In genomic region chr22:50146440-50147228, GRCh38 we compare ENCODE assay signal across 9 cellular contexts. TPM values are rescaled to one million over a fixed set of nuclear protein-coding genes. Genes with fewer than 3 reads are reported as not detected.
DNase-seq lines count a peak whose midpoint lies in the region; ATAC-seq and TF ChIP-seq lines count a peak whose summit lies in the region.
"Had no signal": no experiment of that assay in that cellular context is flagged by ENCODE, and none has a peak within 500 bp of the region (broad histone marks: within the 10 kb centered on the region; RNA-seq: fewer than 3 reads in every experiment).

No MANE protein-coding gene starts in this region.

- no peaks in the 10 kb centered on the region for H3K36me3 Mint-ChIP-seq in activated naive CD8-positive, alpha-beta T cell treated with anti-CD3 and anti-CD28 coated beads for 36 hours
- no peaks in the 10 kb centered on the region for H3K36me3 Mint-ChIP-seq in activated CD4-positive, alpha-beta T cell treated with anti-CD3 and anti-CD28 coated beads, Interleukin-2, amount 10 ng/mL, durations not matched to agents 7 days and 5 days (ENCODE audit: low read depth)

- in situ Hi-C loops in SK-MEL-5 (cut with HindIII; ENCODE audit: low pct_unique_long_range_greater_than_20kb, low sequenced_read_pairs), result no loop called here

- CTCF ChIA-PET in activated CD4-positive, alpha-beta T cell treated with anti-CD3 and anti-CD28 coated beads, Interleukin-2, amount 10 ng/mL, durations not matched to agents 7 days and 5 days (lab: Charles Lee), result interaction anchor here (0.6 kb wide), 1 partner anchor 86 kb away, joined by 4 read pairs; no protein-coding TSS in a partner anchor

- H3K27ac Mint-ChIP-seq in activated naive CD8-positive, alpha-beta T cell treated with anti-CD3 and anti-CD28 coated beads for 36 hours, result no peak overlapping the region
- no peak overlapping the region for H3K27ac Mint-ChIP-seq in activated CD4-positive, alpha-beta T cell treated with anti-CD3 and anti-CD28 coated beads, Interleukin-2, amount 10 ng/mL, durations not matched to agents 7 days and 5 days

- POLR2A ChIA-PET in activated CD4-positive, alpha-beta T cell treated with anti-CD3 and anti-CD28 coated beads, Interleukin-2, amount 10 ng/mL, durations not matched to agents 7 days and 5 days (lab: Charles Lee), result no interaction called here

- H3K4me1 Mint-ChIP-seq in activated naive CD8-positive, alpha-beta T cell treated with anti-CD3 and anti-CD28 coated beads for 36 hours, result peaks cover 5% of the 10 kb centered on the region
- H3K4me1 Mint-ChIP-seq in activated CD4-positive, alpha-beta T cell treated with anti-CD3 and anti-CD28 coated beads, Interleukin-2, amount 10 ng/mL, durations not matched to agents 7 days and 5 days, result peaks cover 4% of the 10 kb centered on the region

- peak; percentile 8 for DNase-seq in DMS153 (lab: John Stamatoyannopoulos, UW)
- DNase-seq in DMS153 treated with DMSO at 0.1 percent for 48 hours (lab: John Stamatoyannopoulos, UW; ENCODE audit: unreplicated experiment), result no peak
- DNase-seq in SK-MEL-5 (ENCODE audit: low read depth, low spot score), result peak; percentile 83
- peak; percentile 80 for DNase-seq in fibroblast of the aortic adventitia (ENCODE audit: low read depth)
- DNase-seq in omental fat pad (ENCODE audit: low spot score), result no peak
- DNase-seq in activated naive CD8-positive, alpha-beta T cell treated with anti-CD3 and anti-CD28 coated beads for 36 hours, result no peak
- no peak for DNase-seq in activated CD4-positive, alpha-beta T cell treated with anti-CD3 and anti-CD28 coated beads, Interleukin-2, amount 10 ng/mL, durations not matched to agents 7 days and 5 days
- DNase-seq in stimulated activated CD4-positive, alpha-beta T cell treated with anti-CD3 and anti-CD28 coated beads, Interleukin-4, amount 100 ng/mL, for 24 hours, result no peak

- TF ChIP-seq CTCF in fibroblast of the aortic adventitia (IDR thresholded peaks at IDR 0.05; ENCODE audit: insufficient read depth, low read length), result peak; percentile 99
- no peak for TF ChIP-seq CTCF in omental fat pad (IDR thresholded peaks at IDR 0.05)

- H3K4me3 Mint-ChIP-seq in activated naive CD8-positive, alpha-beta T cell treated with anti-CD3 and anti-CD28 coated beads for 36 hours, result no peak overlapping the region
- H3K4me3 Mint-ChIP-seq in activated CD4-positive, alpha-beta T cell treated with anti-CD3 and anti-CD28 coated beads, Interleukin-2, amount 10 ng/mL, durations not matched to agents 7 days and 5 days, result no peak overlapping the region

- H3K9me3 Mint-ChIP-seq in activated naive CD8-positive, alpha-beta T cell treated with anti-CD3 and anti-CD28 coated beads for 36 hours, result no peaks in the 10 kb centered on the region
- no peaks in the 10 kb centered on the region for H3K9me3 Mint-ChIP-seq in activated CD4-positive, alpha-beta T cell treated with anti-CD3 and anti-CD28 coated beads, Interleukin-2, amount 10 ng/mL, durations not matched to agents 7 days and 5 days

- peak; percentile 32 for ATAC-seq in omental fat pad (ENCODE audit: low FRiP score)

- no peak overlapping the region for H3K4me3 ChIP-seq in fibroblast of the aortic adventitia (ENCODE audit: low read depth, low read length)

- H3K27me3 Mint-ChIP-seq in activated naive CD8-positive, alpha-beta T cell treated with anti-CD3 and anti-CD28 coated beads for 36 hours, result no peaks in the 10 kb centered on the region
- H3K27me3 Mint-ChIP-seq in activated CD4-positive, alpha-beta T cell treated with anti-CD3 and anti-CD28 coated beads, Interleukin-2, amount 10 ng/mL, durations not matched to agents 7 days and 5 days, result peaks cover 3% of the 10 kb centered on the region

RNA-seq across cellular contexts. Expression of gene PANX2, which starts 23.9 kb away (rescaled TPM):
- total RNA-seq in SK-MEL-5 (2014; rRNA removed; shearing (Covaris generic)), result 0.98 and 1.7 TPM in 2 replicates
- 13.4 and 18.3 TPM in 2 replicates for polyA plus RNA-seq in SK-MEL-5 (2015; cell fraction: cytosol; rRNA removed)
- polyA plus RNA-seq in SK-MEL-5 (2015; cell fraction: nucleus; rRNA removed), result 5.0 and 5.9 TPM in 2 replicates
- total RNA-seq in fibroblast of the aortic adventitia (ENCODE audit: low replicate concordance) (0.90 TPM in 2 replicates), omental fat pad (1 to 10 TPM; 1.3 to 1.8 (median 1.6) TPM)
- total RNA-seq in activated naive CD8-positive, alpha-beta T cell treated with anti-CD3 and anti-CD28 coated beads for 36 hours, result 1 to 10 TPM in 1 of 2 experiments, under 1 TPM in 1; 0.66 to 1.0 TPM
- under 1 TPM; 0.10 TPM for total RNA-seq in activated CD4-positive, alpha-beta T cell treated with anti-CD3 and anti-CD28 coated beads, Interleukin-2, amount 10 ng/mL, durations not matched to agents 7 days and 5 days

RNA-seq across cellular contexts. Expression of gene TRABD, which starts 39.1 kb away (rescaled TPM):
- 29.6 and 30.2 TPM in 2 replicates for total RNA-seq in SK-MEL-5 (2014; rRNA removed; shearing (Covaris generic))
- 78.1 and 85.4 TPM in 2 replicates for polyA plus RNA-seq in SK-MEL-5 (2015; cell fraction: cytosol; rRNA removed)
- polyA plus RNA-seq in SK-MEL-5 (2015; cell fraction: nucleus; rRNA removed), result 182 and 186 TPM in 2 replicates
- 15.5 and 16.8 TPM in 2 replicates for total RNA-seq in fibroblast of the aortic adventitia (ENCODE audit: low replicate concordance)
- total RNA-seq in omental fat pad, result 10 to 100 TPM; 18.3 to 43.1 (median 28.4) TPM
- 10 to 100 TPM; 77.8 to 79.4 TPM for total RNA-seq in activated naive CD8-positive, alpha-beta T cell treated with anti-CD3 and anti-CD28 coated beads for 36 hours
- 100 to 1,000 TPM; 112 to 138 TPM for total RNA-seq in activated CD4-positive, alpha-beta T cell treated with anti-CD3 and anti-CD28 coated beads, Interleukin-2, amount 10 ng/mL, durations not matched to agents 7 days and 5 days

RNA-seq across cellular contexts. Expression of gene SELENOO, which starts 54.2 kb away (rescaled TPM):
- total RNA-seq in SK-MEL-5 (2014; rRNA removed; shearing (Covaris generic)), result 43.2 and 43.8 TPM in 2 replicates
- 49.6 and 54.8 TPM in 2 replicates for polyA plus RNA-seq in SK-MEL-5 (2015; cell fraction: cytosol; rRNA removed)
- 213 and 233 TPM in 2 replicates for polyA plus RNA-seq in SK-MEL-5 (2015; cell fraction: nucleus; rRNA removed)
- total RNA-seq in fibroblast of the aortic adventitia (ENCODE audit: low replicate concordance), result 15.5 and 17.3 TPM in 2 replicates
- total RNA-seq in omental fat pad, result 10 to 100 TPM; 21.2 to 38.3 (median 31.9) TPM
- 10 to 100 TPM; 20.0 to 20.9 TPM for total RNA-seq in activated naive CD8-positive, alpha-beta T cell treated with anti-CD3 and anti-CD28 coated beads for 36 hours
- 10 to 100 TPM; 17.4 to 25.5 TPM for total RNA-seq in activated CD4-positive, alpha-beta T cell treated with anti-CD3 and anti-CD28 coated beads, Interleukin-2, amount 10 ng/mL, durations not matched to agents 7 days and 5 days

RNA-seq across cellular contexts. Expression of gene MOV10L1, which starts 56.8 kb away (rescaled TPM):
- total RNA-seq in SK-MEL-5 (2014; rRNA removed; shearing (Covaris generic)), result 0.08 TPM in 1 of 2 replicates, not detected in the other
- not detected in 2 replicates for polyA plus RNA-seq in SK-MEL-5 (2015; cell fraction: cytosol; rRNA removed)
- 1.4 TPM in 1 of 2 replicates, not detected in the other for polyA plus RNA-seq in SK-MEL-5 (2015; cell fraction: nucleus; rRNA removed)
- total RNA-seq in fibroblast of the aortic adventitia (ENCODE audit: low replicate concordance), result 5.1 and 12.0 TPM in 2 replicates
- 1 to 10 TPM in 2 of 4 donors, under 1 TPM in 2; 0.36 to 2.5 (median 0.97) TPM for total RNA-seq in omental fat pad
- under 1 TPM; 0.14 to 0.23 TPM for total RNA-seq in activated naive CD8-positive, alpha-beta T cell treated with anti-CD3 and anti-CD28 coated beads for 36 hours
- not detected for total RNA-seq in activated CD4-positive, alpha-beta T cell treated with anti-CD3 and anti-CD28 coated beads, Interleukin-2, amount 10 ng/mL, durations not matched to agents 7 days and 5 days
- total RNA-seq: T-helper 2 cell treated with Interferon-gamma antibody and Interleukin-4, amounts not matched to agents 100 ng/mL and 5 ng/mL, for 36 hours had no signal

Comparison
In these comparisons a context has a peak if more than half of its experiments do, and no peak if none do; other contexts are left out.
1. DNase-seq: peak in DMS153 (single experiment), SK-MEL-5 (single experiment) and fibroblast of the aortic adventitia (single experiment); none in DMS153 treated with DMSO at 0.1 percent for 48 hours (single experiment), omental fat pad (single experiment), activated naive CD8-positive, alpha-beta T cell treated with anti-CD3 and anti-CD28 coated beads for 36 hours (single experiment), activated CD4-positive, alpha-beta T cell treated with anti-CD3 and anti-CD28 coated beads, Interleukin-2, amount 10 ng/mL, durations not matched to agents 7 days and 5 days (single experiment) and stimulated activated CD4-positive, alpha-beta T cell treated with anti-CD3 and anti-CD28 coated beads, Interleukin-4, amount 100 ng/mL, for 24 hours (single experiment).